ENCODE assay signal across 2 cellular contexts in genomic region chr10:119222531-119222930, GRCh38.
TF ChIP-seq lines count a peak whose summit lies in the region.

No MANE protein-coding gene starts in this region.

TF ChIP-seq in GM23338, 12 proteins besides CTCF, POLR2A, EP300 and RAD21:
- TF ChIP-seq ZNF114 (CRISPR knock-in tag; IDR thresholded peaks at IDR 0.05) (no peak), POLR2AphosphoS5 (IDR thresholded peaks at IDR 0.05; ENCODE audit: low read depth) (no peak), NANOG (IDR thresholded peaks at IDR 0.05; ENCODE audit: borderline replicate concordance) (no peak), EZH2 (IDR thresholded peaks at IDR 0.05; ENCODE audit: low read depth, unreplicated experiment) (no peak), ZNF331 (CRISPR knock-in tag; IDR thresholded peaks at IDR 0.05; ENCODE audit: low read depth) (no peak), ETS1 (IDR thresholded peaks at IDR 0.05) (no peak), CREB1 (CRISPR knock-in tag; IDR thresholded peaks at IDR 0.05; ENCODE audit: low read depth) (no peak), STAT1 (IDR thresholded peaks at IDR 0.05; ENCODE audit: unreplicated experiment) (no peak), JUNB (IDR thresholded peaks at IDR 0.05; ENCODE audit: unreplicated experiment) (no peak), ZNF462 (CRISPR knock-in tag; IDR thresholded peaks at IDR 0.05) (no peak), REST (IDR thresholded peaks at IDR 0.05; ENCODE audit: unreplicated experiment) (no peak), EZH2phosphoT487 (IDR thresholded peaks at IDR 0.05; ENCODE audit: unreplicated experiment) (no peak)

TF ChIP-seq in GM12878, 131 proteins besides CTCF, POLR2A, EP300 and RAD21:
- TF ChIP-seq TBL1XR1 (IDR thresholded peaks at IDR 0.05; ENCODE audit: low read depth, low read length) (no peak), IKZF2 (IDR thresholded peaks at IDR 0.05) (no peak), CBX5 (IDR thresholded peaks at IDR 0.05; ENCODE audit: low read depth) (no peak), RBBP5 (conservative IDR thresholded peaks at IDR 0.05) (no peak), STAT1 (conservative IDR thresholded peaks at IDR 0.05) (no peak), ATF7 (IDR thresholded peaks at IDR 0.05; ENCODE audit: low read depth) (no peak), CHD1 (IDR thresholded peaks at IDR 0.05; ENCODE audit: low read depth, low read length) (no peak), E2F8 (IDR thresholded peaks at IDR 0.05; ENCODE audit: low read depth, partially characterized antibody) (no peak), EED (IDR thresholded peaks at IDR 0.05; ENCODE audit: low read depth) (no peak)
TF ChIP-seq in GM12878: peak in this region for 0.
